In the genomic region with DNA sequence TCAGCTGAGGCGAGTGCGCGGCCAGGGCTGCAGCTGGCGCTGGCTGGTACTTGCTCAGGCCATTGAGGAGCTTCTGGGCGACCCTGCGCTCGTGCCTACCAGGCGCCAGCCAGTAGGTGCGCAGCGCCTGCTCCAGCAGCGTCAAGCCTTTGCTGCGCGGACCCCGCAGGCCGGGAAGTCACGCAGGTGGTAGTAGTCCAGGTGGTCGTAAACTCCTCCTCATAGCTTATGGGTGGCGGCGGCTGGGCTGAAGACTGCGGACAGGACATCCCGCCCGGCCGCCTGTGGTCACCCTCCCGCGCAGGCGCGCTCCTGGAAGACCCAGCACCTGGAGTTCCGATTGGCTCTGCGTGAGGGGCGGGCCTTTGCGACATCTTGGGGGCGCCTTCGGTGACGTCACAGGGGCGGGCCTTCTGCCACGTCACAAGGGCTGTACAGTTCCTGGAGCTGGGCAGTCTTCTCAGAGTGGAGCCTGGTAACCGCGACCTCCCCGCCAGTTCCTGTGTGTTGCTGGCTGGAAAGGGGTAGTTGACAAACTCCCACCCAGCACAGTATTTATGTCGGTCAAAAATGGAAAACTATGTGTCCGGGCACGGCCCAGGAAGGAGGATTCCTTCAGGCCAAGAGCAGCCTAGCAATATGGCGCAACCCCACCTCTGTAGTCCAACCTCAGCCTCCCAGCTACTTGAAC, we compare ENCODE assay signal across 1 cellular context.
A peak's percentile ranks its signal among the peaks of the same experiment; 100 is the strongest.
TF ChIP-seq lines count a peak whose summit lies in the region.
"Not testable (repeated sequence)": the region's sequence is repeated elsewhere in the genome, so short reads cannot be mapped to it uniquely, and the experiment has no call there.

No MANE protein-coding gene starts in this region.

TF ChIP-seq in K562, 482 proteins besides CTCF, POLR2A, EP300 and RAD21 (continued from another document and continues in another):
- TF ChIP-seq, protein P1, sequence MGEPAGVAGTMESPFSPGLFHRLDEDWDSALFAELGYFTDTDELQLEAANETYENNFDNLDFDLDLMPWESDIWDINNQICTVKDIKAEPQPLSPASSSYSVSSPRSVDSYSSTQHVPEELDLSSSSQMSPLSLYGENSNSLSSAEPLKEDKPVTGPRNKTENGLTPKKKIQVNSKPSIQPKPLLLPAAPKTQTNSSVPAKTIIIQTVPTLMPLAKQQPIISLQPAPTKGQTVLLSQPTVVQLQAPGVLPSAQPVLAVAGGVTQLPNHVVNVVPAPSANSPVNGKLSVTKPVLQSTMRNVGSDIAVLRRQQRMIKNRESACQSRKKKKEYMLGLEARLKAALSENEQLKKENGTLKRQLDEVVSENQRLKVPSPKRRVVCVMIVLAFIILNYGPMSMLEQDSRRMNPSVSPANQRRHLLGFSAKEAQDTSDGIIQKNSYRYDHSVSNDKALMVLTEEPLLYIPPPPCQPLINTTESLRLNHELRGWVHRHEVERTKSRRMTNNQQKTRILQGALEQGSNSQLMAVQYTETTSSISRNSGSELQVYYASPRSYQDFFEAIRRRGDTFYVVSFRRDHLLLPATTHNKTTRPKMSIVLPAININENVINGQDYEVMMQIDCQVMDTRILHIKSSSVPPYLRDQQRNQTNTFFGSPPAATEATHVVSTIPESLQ (CRISPR knock-in tag; IDR thresholded peaks at IDR 0.05), result 0 out of 2 replicates have a peak, but pooled peaks have one; percentile 66
- TF ChIP-seq, protein P2, sequence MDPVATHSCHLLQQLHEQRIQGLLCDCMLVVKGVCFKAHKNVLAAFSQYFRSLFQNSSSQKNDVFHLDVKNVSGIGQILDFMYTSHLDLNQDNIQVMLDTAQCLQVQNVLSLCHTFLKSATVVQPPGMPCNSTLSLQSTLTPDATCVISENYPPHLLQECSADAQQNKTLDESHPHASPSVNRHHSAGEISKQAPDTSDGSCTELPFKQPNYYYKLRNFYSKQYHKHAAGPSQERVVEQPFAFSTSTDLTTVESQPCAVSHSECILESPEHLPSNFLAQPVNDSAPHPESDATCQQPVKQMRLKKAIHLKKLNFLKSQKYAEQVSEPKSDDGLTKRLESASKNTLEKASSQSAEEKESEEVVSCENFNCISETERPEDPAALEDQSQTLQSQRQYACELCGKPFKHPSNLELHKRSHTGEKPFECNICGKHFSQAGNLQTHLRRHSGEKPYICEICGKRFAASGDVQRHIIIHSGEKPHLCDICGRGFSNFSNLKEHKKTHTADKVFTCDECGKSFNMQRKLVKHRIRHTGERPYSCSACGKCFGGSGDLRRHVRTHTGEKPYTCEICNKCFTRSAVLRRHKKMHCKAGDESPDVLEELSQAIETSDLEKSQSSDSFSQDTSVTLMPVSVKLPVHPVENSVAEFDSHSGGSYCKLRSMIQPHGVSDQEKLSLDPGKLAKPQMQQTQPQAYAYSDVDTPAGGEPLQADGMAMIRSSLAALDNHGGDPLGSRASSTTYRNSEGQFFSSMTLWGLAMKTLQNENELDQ (CRISPR knock-in tag; IDR thresholded peaks at IDR 0.05; ENCODE audit: borderline replicate concordance), result 0 out of 2 replicates have a peak, but pooled peaks have one; percentile 45
- TF ChIP-seq SRF (CRISPR knock-in tag; IDR thresholded peaks at IDR 0.05) (peak in 1 of 2 experiments; percentile 60; a peak in 2 of 4 replicates), ZNF12 (CRISPR knock-in tag; IDR thresholded peaks at IDR 0.05) (peak; percentile 32; the same call in 1 of the 2 replicates), RB1 (IDR thresholded peaks at IDR 0.05; ENCODE audit: low read depth) (peak; percentile 40), SIN3A (IDR thresholded peaks at IDR 0.05; ENCODE audit: borderline replicate concordance in 2 of 2, control insufficient read depth in 1 of 2, low read depth in 2 of 2, low read length in 2 of 2) (peak in 1 of 2 experiments; percentile 57; a peak in 1 of 4 replicates), SP1 (CRISPR knock-in tag; IDR thresholded peaks at IDR 0.05) (peak; percentile 53), MBD2 (IDR thresholded peaks at IDR 0.05; ENCODE audit: borderline replicate concordance, low read depth) (peak; percentile 44; the same call in 1 of the 2 replicates), RBBP5 (IDR thresholded peaks at IDR 0.05; ENCODE audit: borderline replicate concordance, insufficient read depth, low read length, poor library complexity, severe bottlenecking) (peak; percentile 39), POLR2B (IDR thresholded peaks at IDR 0.05; ENCODE audit: low read depth, partially characterized antibody) (peak; percentile 72), JUND (IDR thresholded peaks at IDR 0.05; ENCODE audit: borderline replicate concordance, low read depth, low read length) (peak; percentile 73), CEBPG (tag; conservative IDR thresholded peaks at IDR 0.05 in 1 of 2, IDR thresholded peaks at IDR 0.05 in 1 of 2) (peak in 1 of 2 experiments; percentile 87; a peak in 1 of 4 replicates), CBFA2T2 (conservative IDR thresholded peaks at IDR 0.05) (0 out of 2 replicates have a peak, but pooled peaks have one; percentile 0), POLR2H (tag; IDR thresholded peaks at IDR 0.05; ENCODE audit: low read depth) (0 out of 2 replicates have a peak, but pooled peaks have one; percentile 37), POLR2AphosphoS5 (IDR thresholded peaks at IDR 0.05; ENCODE audit: control insufficient read depth, insufficient read depth, low read depth, low read length) (peak; percentile 71), KDM5B (IDR thresholded peaks at IDR 0.05; ENCODE audit: insufficient replicate concordance, low read depth, low read length) (peak; percentile 81), CREM (IDR thresholded peaks at IDR 0.05; ENCODE audit: low read depth) (peak; percentile 89), PHF8 (IDR thresholded peaks at IDR 0.05; ENCODE audit: borderline replicate concordance, low read length) (peak; percentile 84), GABPB1 (CRISPR knock-in tag; IDR thresholded peaks at IDR 0.05) (peak; percentile 73; the same call in 1 of the 2 replicates), EHMT2 (IDR thresholded peaks at IDR 0.05) (0 out of 2 replicates have a peak, but pooled peaks have one; percentile 44), NONO (IDR thresholded peaks at IDR 0.05; ENCODE audit: low read depth in 2 of 2, low read length in 1 of 2) (0 out of 4 replicates have a peak, but pooled peaks of 1 of the 2 experiments have one; percentile 41), ATF7 (IDR thresholded peaks at IDR 0.05) (peak; percentile 23), ATF1 (CRISPR knock-in tag; IDR thresholded peaks at IDR 0.05) (peak; percentile 52; the same call in 1 of the 2 replicates), ATF1 (tag; IDR thresholded peaks at IDR 0.05) (peak; percentile 94), ZFX (CRISPR knock-in tag; IDR thresholded peaks at IDR 0.05) (peak; percentile 75), KDM2B (CRISPR knock-in tag; IDR thresholded peaks at IDR 0.05) (0 out of 2 replicates have a peak, but pooled peaks have one; percentile 31), NFIC (IDR thresholded peaks at IDR 0.05) (peak; percentile 59; the same call in 1 of the 2 replicates)
- TF ChIP-seq, protein P3, sequence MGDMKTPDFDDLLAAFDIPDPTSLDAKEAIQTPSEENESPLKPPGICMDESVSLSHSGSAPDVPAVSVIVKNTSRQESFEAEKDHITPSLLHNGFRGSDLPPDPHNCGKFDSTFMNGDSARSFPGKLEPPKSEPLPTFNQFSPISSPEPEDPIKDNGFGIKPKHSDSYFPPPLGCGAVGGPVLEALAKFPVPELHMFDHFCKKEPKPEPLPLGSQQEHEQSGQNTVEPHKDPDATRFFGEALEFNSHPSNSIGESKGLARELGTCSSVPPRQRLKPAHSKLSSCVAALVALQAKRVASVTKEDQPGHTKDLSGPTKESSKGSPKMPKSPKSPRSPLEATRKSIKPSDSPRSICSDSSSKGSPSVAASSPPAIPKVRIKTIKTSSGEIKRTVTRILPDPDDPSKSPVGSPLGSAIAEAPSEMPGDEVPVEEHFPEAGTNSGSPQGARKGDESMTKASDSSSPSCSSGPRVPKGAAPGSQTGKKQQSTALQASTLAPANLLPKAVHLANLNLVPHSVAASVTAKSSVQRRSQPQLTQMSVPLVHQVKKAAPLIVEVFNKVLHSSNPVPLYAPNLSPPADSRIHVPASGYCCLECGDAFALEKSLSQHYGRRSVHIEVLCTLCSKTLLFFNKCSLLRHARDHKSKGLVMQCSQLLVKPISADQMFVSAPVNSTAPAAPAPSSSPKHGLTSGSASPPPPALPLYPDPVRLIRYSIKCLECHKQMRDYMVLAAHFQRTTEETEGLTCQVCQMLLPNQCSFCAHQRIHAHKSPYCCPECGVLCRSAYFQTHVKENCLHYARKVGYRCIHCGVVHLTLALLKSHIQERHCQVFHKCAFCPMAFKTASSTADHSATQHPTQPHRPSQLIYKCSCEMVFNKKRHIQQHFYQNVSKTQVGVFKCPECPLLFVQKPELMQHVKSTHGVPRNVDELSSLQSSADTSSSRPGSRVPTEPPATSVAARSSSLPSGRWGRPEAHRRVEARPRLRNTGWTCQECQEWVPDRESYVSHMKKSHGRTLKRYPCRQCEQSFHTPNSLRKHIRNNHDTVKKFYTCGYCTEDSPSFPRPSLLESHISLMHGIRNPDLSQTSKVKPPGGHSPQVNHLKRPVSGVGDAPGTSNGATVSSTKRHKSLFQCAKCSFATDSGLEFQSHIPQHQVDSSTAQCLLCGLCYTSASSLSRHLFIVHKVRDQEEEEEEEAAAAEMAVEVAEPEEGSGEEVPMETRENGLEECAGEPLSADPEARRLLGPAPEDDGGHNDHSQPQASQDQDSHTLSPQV (IDR thresholded peaks at IDR 0.05), result 0 out of 2 replicates have a peak, but pooled peaks have one; percentile 18
- TF ChIP-seq, protein P4, sequence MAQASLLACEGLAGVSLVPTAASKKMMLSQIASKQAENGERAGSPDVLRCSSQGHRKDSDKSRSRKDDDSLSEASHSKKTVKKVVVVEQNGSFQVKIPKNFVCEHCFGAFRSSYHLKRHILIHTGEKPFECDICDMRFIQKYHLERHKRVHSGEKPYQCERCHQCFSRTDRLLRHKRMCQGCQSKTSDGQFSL (CRISPR knock-in tag; IDR thresholded peaks at IDR 0.05), result peak; percentile 92
- TF ChIP-seq, protein P4 (tag; IDR thresholded peaks at IDR 0.05), result 0 out of 4 replicates have a peak, but pooled peaks of 1 of the 2 experiments have one; percentile 12
- TF ChIP-seq, protein P5, sequence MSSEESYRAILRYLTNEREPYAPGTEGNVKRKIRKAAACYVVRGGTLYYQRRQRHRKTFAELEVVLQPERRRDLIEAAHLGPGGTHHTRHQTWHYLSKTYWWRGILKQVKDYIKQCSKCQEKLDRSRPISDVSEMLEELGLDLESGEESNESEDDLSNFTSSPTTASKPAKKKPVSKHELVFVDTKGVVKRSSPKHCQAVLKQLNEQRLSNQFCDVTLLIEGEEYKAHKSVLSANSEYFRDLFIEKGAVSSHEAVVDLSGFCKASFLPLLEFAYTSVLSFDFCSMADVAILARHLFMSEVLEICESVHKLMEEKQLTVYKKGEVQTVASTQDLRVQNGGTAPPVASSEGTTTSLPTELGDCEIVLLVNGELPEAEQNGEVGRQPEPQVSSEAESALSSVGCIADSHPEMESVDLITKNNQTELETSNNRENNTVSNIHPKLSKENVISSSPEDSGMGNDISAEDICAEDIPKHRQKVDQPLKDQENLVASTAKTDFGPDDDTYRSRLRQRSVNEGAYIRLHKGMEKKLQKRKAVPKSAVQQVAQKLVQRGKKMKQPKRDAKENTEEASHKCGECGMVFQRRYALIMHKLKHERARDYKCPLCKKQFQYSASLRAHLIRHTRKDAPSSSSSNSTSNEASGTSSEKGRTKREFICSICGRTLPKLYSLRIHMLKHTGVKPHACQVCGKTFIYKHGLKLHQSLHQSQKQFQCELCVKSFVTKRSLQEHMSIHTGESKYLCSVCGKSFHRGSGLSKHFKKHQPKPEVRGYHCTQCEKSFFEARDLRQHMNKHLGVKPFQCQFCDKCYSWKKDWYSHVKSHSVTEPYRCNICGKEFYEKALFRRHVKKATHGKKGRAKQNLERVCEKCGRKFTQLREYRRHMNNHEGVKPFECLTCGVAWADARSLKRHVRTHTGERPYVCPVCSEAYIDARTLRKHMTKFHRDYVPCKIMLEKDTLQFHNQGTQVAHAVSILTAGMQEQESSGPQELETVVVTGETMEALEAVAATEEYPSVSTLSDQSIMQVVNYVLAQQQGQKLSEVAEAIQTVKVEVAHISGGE (CRISPR knock-in tag; IDR thresholded peaks at IDR 0.05), result peak in 1 of 3 experiments; percentile 33; a peak in 1 of 6 replicates
- TF ChIP-seq, protein P6, sequence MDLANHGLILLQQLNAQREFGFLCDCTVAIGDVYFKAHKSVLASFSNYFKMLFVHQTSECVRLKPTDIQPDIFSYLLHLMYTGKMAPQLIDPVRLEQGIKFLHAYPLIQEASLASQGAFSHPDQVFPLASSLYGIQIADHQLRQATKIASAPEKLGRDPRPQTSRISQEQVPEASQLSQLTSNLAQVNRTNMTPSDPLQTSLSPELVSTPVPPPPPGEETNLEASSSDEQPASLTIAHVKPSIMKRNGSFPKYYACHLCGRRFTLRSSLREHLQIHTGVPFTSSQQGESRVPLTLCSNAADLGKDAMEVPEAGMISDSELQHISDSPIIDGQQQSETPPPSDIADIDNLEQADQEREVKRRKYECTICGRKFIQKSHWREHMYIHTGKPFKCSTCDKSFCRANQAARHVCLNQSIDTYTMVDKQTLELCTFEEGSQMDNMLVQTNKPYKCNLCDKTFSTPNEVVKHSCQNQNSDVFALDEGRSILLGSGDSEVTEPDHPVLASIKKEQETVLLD (IDR thresholded peaks at IDR 0.05), result 0 out of 2 replicates have a peak, but pooled peaks have one; percentile 25
- not testable (repeated sequence) for TF ChIP-seq JUND (tag; IDR thresholded peaks at IDR 0.05; ENCODE audit: borderline replicate concordance, low read depth, low read length); CEBPG (CRISPR knock-in tag; IDR thresholded peaks at IDR 0.05)
- TF ChIP-seq, protein P7, sequence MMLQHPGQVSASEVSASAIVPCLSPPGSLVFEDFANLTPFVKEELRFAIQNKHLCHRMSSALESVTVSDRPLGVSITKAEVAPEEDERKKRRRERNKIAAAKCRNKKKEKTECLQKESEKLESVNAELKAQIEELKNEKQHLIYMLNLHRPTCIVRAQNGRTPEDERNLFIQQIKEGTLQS (IDR thresholded peaks at IDR 0.05), result not testable (repeated sequence)
- TF ChIP-seq, protein P7 (CRISPR knock-in tag; conservative IDR thresholded peaks at IDR 0.05), result peak; percentile 20; the same call in 1 of the 2 replicates
- TF ChIP-seq, protein P8, sequence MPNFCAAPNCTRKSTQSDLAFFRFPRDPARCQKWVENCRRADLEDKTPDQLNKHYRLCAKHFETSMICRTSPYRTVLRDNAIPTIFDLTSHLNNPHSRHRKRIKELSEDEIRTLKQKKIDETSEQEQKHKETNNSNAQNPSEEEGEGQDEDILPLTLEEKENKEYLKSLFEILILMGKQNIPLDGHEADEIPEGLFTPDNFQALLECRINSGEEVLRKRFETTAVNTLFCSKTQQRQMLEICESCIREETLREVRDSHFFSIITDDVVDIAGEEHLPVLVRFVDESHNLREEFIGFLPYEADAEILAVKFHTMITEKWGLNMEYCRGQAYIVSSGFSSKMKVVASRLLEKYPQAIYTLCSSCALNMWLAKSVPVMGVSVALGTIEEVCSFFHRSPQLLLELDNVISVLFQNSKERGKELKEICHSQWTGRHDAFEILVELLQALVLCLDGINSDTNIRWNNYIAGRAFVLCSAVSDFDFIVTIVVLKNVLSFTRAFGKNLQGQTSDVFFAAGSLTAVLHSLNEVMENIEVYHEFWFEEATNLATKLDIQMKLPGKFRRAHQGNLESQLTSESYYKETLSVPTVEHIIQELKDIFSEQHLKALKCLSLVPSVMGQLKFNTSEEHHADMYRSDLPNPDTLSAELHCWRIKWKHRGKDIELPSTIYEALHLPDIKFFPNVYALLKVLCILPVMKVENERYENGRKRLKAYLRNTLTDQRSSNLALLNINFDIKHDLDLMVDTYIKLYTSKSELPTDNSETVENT (CRISPR knock-in tag; IDR thresholded peaks at IDR 0.05), result peak; percentile 67; the same call in 1 of the 2 replicates
